In the genomic region with DNA sequence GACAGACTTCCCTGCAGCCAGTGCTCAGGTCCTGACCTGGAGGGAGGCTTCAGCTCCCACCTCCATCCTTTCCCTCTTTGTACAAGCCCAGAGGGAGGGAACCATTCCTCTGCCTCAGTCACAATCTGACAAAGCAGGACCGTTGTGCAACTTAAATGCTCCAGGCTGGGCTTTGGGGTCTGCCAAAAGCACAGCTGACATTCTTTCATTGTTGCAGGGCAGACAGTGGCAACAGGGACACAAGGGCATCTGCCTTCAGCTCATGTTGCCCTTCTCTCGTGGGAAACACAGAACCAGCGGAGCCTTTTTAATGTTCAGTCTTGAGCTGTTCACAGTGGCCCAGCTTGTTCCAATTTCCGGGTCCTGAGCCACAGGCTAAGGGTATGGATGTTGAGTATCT, we compare ENCODE assay signal across 16 cellular contexts.
DNase-seq lines count a peak whose midpoint lies in the region; ATAC-seq, FAIRE-seq and TF ChIP-seq lines count a peak whose summit lies in the region.
"Had no signal": no experiment of that assay in that cellular context is flagged by ENCODE, and none has a peak within 500 bp of the region (broad histone marks: within the 10 kb centered on the region; RNA-seq: fewer than 3 reads in every experiment).

No MANE protein-coding gene starts in this region.

- TF ChIP-seq POLR2A in IMR-90 (IDR thresholded peaks at IDR 0.05; ENCODE audit: low read depth, low read length): no peak
- TF ChIP-seq POLR2A in H1 (IDR thresholded peaks at IDR 0.05; ENCODE audit: control extremely low read depth in 1 of 2, low read depth in 2 of 2, low read length in 2 of 2): no peak
- no peak for TF ChIP-seq POLR2A in gastrocnemius medialis (IDR thresholded peaks at IDR 0.05)

- H4K5ac ChIP-seq in IMR-90 (ENCODE audit: low read depth, low read length) (no peak overlapping the region), H1 (ENCODE audit: insufficient read length, low read depth, low read length) (no peak overlapping the region)

- DNase-seq in IMR-90: no peak
- DNase-seq in H1 (ENCODE audit: low read depth in 1 of 2, low spot score in 2 of 2): no peak
- no peak for DNase-seq in neuronal stem cell (ENCODE audit: low spot score)
- no peak for DNase-seq in upper lobe of right lung
- DNase-seq in stimulated activated CD4-positive, alpha-beta T cell treated with anti-CD3 and anti-CD28 coated beads, Interleukin-4, amount 100 ng/mL, for 4 hours: no peak
- DNase-seq in gastrocnemius medialis: no peak
- no peak for DNase-seq in NCI-H146 treated with DMSO at 0.1 percent for 48 hours (lab: John Stamatoyannopoulos, UW; ENCODE audit: unreplicated experiment)
- DNase-seq: ACHN; CD4-positive, CD25-positive, alpha-beta regulatory T cell; DMS53; GF-D8; GM23248; H7 had no signal

- H3K9me3 ChIP-seq in IMR-90 (ENCODE audit: control insufficient read depth, insufficient read depth, low read length) (no peaks in the 10 kb centered on the region), H1 (ENCODE audit: insufficient read depth in 2 of 2, low read depth in 1 of 2, low read length in 1 of 2) (no peaks in the 10 kb centered on the region), neuronal stem cell (replicated peaks in 1 of 2; ENCODE audit: control insufficient read depth in 2 of 2, insufficient read depth in 1 of 2, low read depth in 1 of 2, low read length in 2 of 2) (no peaks in the 10 kb centered on the region), upper lobe of right lung (no peaks in the 10 kb centered on the region), gastrocnemius medialis (no peaks in the 10 kb centered on the region)
- H3K9me3 ChIP-seq: BLaER1 treated with 17β-estradiol and CSF1 and Interleukin-3, amounts not matched to agents 10 nM and 100 nM had no signal

- POLR2A ChIA-PET in IMR-90 (lab: Charles Lee; ENCODE audit: unreplicated experiment) (no interaction called here), H1 (lab: Charles Lee; ENCODE audit: partially characterized antibody) (no interaction called here)

- H3K4me2 ChIP-seq in IMR-90 (ENCODE audit: low read depth, low read length) (no peak overlapping the region), H1 (ENCODE audit: insufficient read depth in 1 of 2, low read depth in 2 of 2, low read length in 2 of 2) (no peak overlapping the region), neuronal stem cell (ENCODE audit: insufficient read depth, low read length, poor library complexity, severe bottlenecking) (no peak overlapping the region)

- TF ChIP-seq RAD21 in IMR-90 (IDR thresholded peaks at IDR 0.05; ENCODE audit: low read length) (no peak), H1 (IDR thresholded peaks at IDR 0.05 in 1 of 2, conservative IDR thresholded peaks at IDR 0.05 in 1 of 2; ENCODE audit: low read depth in 2 of 2, low read length in 2 of 2) (no peak)

- H2BK12ac ChIP-seq in H1 (ENCODE audit: low read depth, low read length) (no peak overlapping the region), neuronal stem cell (ENCODE audit: low read length) (no peak overlapping the region)

- ATAC-seq in IMR-90 (ENCODE audit: low read depth) (no peak), upper lobe of right lung (peak; percentile 38), gastrocnemius medialis (no peak)

- H3K27ac ChIP-seq in IMR-90 (ENCODE audit: insufficient read depth, low read length) (no peak overlapping the region), H1 (ENCODE audit: low read depth, low read length) (no peak overlapping the region), neuronal stem cell (replicated peaks; ENCODE audit: low read length) (no peak overlapping the region), upper lobe of right lung (no peak overlapping the region), gastrocnemius medialis (no peak overlapping the region)
- H3K27ac ChIP-seq: BLaER1 treated with 17β-estradiol and CSF1 and Interleukin-3, amounts not matched to agents 10 nM and 100 nM; GM23248; HL-60 had no signal

- no peaks in the 10 kb centered on the region for H3K23me2 ChIP-seq in H1 (ENCODE audit: low read depth, low read length)

- no peak overlapping the region for H3K23ac ChIP-seq in IMR-90 (ENCODE audit: low read depth, low read length)
- H3K23ac ChIP-seq in H1 (ENCODE audit: insufficient read length): no peak overlapping the region
- no peak overlapping the region for H3K23ac ChIP-seq in neuronal stem cell (ENCODE audit: low read depth, low read length, poor library complexity)

- H3K4me1 ChIP-seq in IMR-90 (ENCODE audit: control insufficient read depth, insufficient read depth, low read length) (peaks cover 8% of the 10 kb centered on the region), H1 (replicated peaks in 1 of 4; ENCODE audit: control insufficient read depth in 3 of 4, insufficient read depth in 4 of 4, low read length in 3 of 4) (peaks cover 0 to 6% (median 3%) of the 10 kb centered on the region in 4 experiments; a peak in 2 of 7 replicates), neuronal stem cell (ENCODE audit: control insufficient read depth in 2 of 2, insufficient read depth in 1 of 2, low read depth in 1 of 2, low read length in 2 of 2) (peaks cover 18 to 26% of the 10 kb centered on the region in 2 donors), upper lobe of right lung (no peaks in the 10 kb centered on the region), gastrocnemius medialis (no peaks in the 10 kb centered on the region)

- intact Hi-C loops in IMR-90 (cut with micrococcal nuclease) (no loop called here), upper lobe of right lung (cut with DNase I) (no loop called here), gastrocnemius medialis (cut with DNase I; ENCODE audit: low total_unique reads) (no loop called here)

- FAIRE-seq in H1 (lab: Jason Lieb, UNC): no peak
- FAIRE-seq: GM18507 had no signal

- H2AFZ ChIP-seq in IMR-90 (replicated peaks; ENCODE audit: low read length, poor library complexity) (no peak overlapping the region), H1 (ENCODE audit: low read length) (no peak overlapping the region), neuronal stem cell (ENCODE audit: low read length) (no peak overlapping the region)
- H2AFZ ChIP-seq: GM23248 had no signal

- WGBS in IMR-90 (ENCODE audit: extremely low coverage in 2 of 2, insufficient read length in 1 of 2), 2 experiments: 85% methylated on average over 4 of the region's 4 CpGs; no CpG with 5 or more reads in 1 of the 2 experiments
- WGBS in H1 (ENCODE audit: extremely low coverage in 1 of 2, insufficient coverage in 1 of 2, insufficient read length in 1 of 2, insufficient replicate concordance in 2 of 2, low coverage in 1 of 2, low lambda C conversion rate in 2 of 2, missing lambda C conversion rate in 1 of 2), 2 experiments: 94% methylated on average over 4 of the region's 4 CpGs; no CpG with 5 or more reads in 1 of the 2 experiments
- no CpG with 5 or more reads among the region's 4 CpGs for WGBS in neuronal stem cell (ENCODE audit: extremely low coverage in 2 of 2, insufficient read length in 2 of 2, insufficient replicate concordance in 1 of 2), 2 donors

- CTCF ChIA-PET in IMR-90 (lab: Yijun Ruan, JAX): no interaction called here
- CTCF ChIA-PET in H1 (lab: Charles Lee; ENCODE audit: partially characterized antibody): interaction anchor here (0.6 to 2.5 kb wide), 5 partner anchors 13 to 302 kb away, joined by 3 to 5 read pairs (median 3); no protein-coding TSS in a partner anchor

- no peak overlapping the region for H4K91ac ChIP-seq in IMR-90 (ENCODE audit: insufficient read depth, low read depth, low read length)
- no peak overlapping the region for H4K91ac ChIP-seq in H1 (replicated peaks; ENCODE audit: insufficient read length, low read length)
- no peak overlapping the region for H4K91ac ChIP-seq in neuronal stem cell (ENCODE audit: low read depth, low read length, poor library complexity)

- H2AK9ac ChIP-seq in IMR-90 (replicated peaks; ENCODE audit: low read depth, low read length, poor library complexity): peak overlapping the region; percentile 47

- H3K27me3 ChIP-seq in IMR-90 (ENCODE audit: control insufficient read depth, insufficient read depth, low read length) (no peaks in the 10 kb centered on the region), H1 (replicated peaks in 1 of 4; ENCODE audit: control insufficient read depth in 3 of 4, extremely low read depth in 1 of 4, insufficient read depth in 3 of 4, low read length in 3 of 4) (peaks cover 0 to 2% (median 0%) of the 10 kb centered on the region in 4 experiments; a peak in 1 of 7 replicates), neuronal stem cell (ENCODE audit: control insufficient read depth in 3 of 3, insufficient read depth in 3 of 3, low read depth in 1 of 3, low read length in 3 of 3) (no peaks in the 10 kb centered on the region), upper lobe of right lung (no peaks in the 10 kb centered on the region), gastrocnemius medialis (no peaks in the 10 kb centered on the region)
- H3K27me3 ChIP-seq: BLaER1 treated with 17β-estradiol and CSF1 and Interleukin-3, amounts not matched to agents 10 nM and 100 nM had no signal

- no peaks in the 10 kb centered on the region for H3K79me2 ChIP-seq in H1 (ENCODE audit: control insufficient read depth in 1 of 2, insufficient read depth in 2 of 2, low read length in 2 of 2)

- no peaks in the 10 kb centered on the region for H3K79me1 ChIP-seq in IMR-90 (ENCODE audit: low read depth in 1 of 2, low read length in 2 of 2)
- no peaks in the 10 kb centered on the region for H3K79me1 ChIP-seq in H1 (ENCODE audit: low read depth, low read length)
- H3K79me1 ChIP-seq in neuronal stem cell (ENCODE audit: low read depth, low read length): no peaks in the 10 kb centered on the region

- no peak overlapping the region for H3K4me3 ChIP-seq in IMR-90 (ENCODE audit: insufficient read depth, low read depth, low read length)
- H3K4me3 ChIP-seq in H1 (ENCODE audit: extremely low read depth in 1 of 4, insufficient read depth in 2 of 4, low read depth in 3 of 4, low read length in 4 of 4): no peak overlapping the region
- H3K4me3 ChIP-seq in neuronal stem cell (ENCODE audit: low read length in 2 of 2): no peak overlapping the region
- H3K4me3 ChIP-seq in upper lobe of right lung: no peak overlapping the region
- H3K4me3 ChIP-seq in gastrocnemius medialis: no peak overlapping the region
- H3K4me3 ChIP-seq: BLaER1 treated with 17β-estradiol and CSF1 and Interleukin-3, amounts not matched to agents 10 nM and 100 nM; GM23248 had no signal

- H3K18ac ChIP-seq in IMR-90 (ENCODE audit: low read depth, low read length): no peak overlapping the region
- no peak overlapping the region for H3K18ac ChIP-seq in H1 (ENCODE audit: extremely low read depth, low read length)
- peak overlapping the region; percentile 62 for H3K18ac ChIP-seq in neuronal stem cell (ENCODE audit: low read length)

- no peak for TF ChIP-seq EP300 in H1 (IDR thresholded peaks at IDR 0.05; ENCODE audit: borderline replicate concordance in 1 of 2, low read depth in 2 of 2, low read length in 2 of 2)

- H2BK120ac ChIP-seq in IMR-90 (ENCODE audit: low read depth, low read length) (peak overlapping the region; percentile 1), H1 (replicated peaks; ENCODE audit: low read depth, low read length) (no peak overlapping the region), neuronal stem cell (ENCODE audit: low read depth, low read length) (peak overlapping the region; percentile 72)

- TF ChIP-seq CTCF in IMR-90 (conservative IDR thresholded peaks at IDR 0.05; ENCODE audit: low read depth, low read length) (no peak), H1 (IDR thresholded peaks at IDR 0.05; ENCODE audit: control extremely low read depth in 1 of 3, insufficient read depth in 1 of 3, low read depth in 1 of 3, low read length in 3 of 3) (no peak), upper lobe of right lung (IDR thresholded peaks at IDR 0.05) (no peak), gastrocnemius medialis (IDR thresholded peaks at IDR 0.05 in 4 of 5, conservative IDR thresholded peaks at IDR 0.05 in 1 of 5) (no peak)

- H3K14ac ChIP-seq in IMR-90 (replicated peaks; ENCODE audit: low read depth, low read length): 0 out of 2 replicates have a peak overlapping the region, but pooled peaks have one; percentile 18
- H3K14ac ChIP-seq in H1 (ENCODE audit: insufficient read length): no peak overlapping the region
- H3K14ac ChIP-seq in neuronal stem cell (ENCODE audit: low read length): no peak overlapping the region

- H3K56ac ChIP-seq in IMR-90 (ENCODE audit: extremely low read depth, insufficient read depth, low read length) (no peak overlapping the region), H1 (replicated peaks; ENCODE audit: insufficient read length, low read depth, low read length) (no peak overlapping the region)

- peaks cover 6% of the 10 kb centered on the region; the same call in 1 of the 2 replicates for H3K9me1 ChIP-seq in IMR-90 (ENCODE audit: insufficient read depth, low read length)

- H3K9ac ChIP-seq in IMR-90 (ENCODE audit: low read depth, low read length): no peak overlapping the region
- H3K9ac ChIP-seq in H1 (replicated peaks in 1 of 4; ENCODE audit: extremely low read depth in 1 of 4, low read depth in 3 of 4, low read length in 3 of 4): no peak overlapping the region
- H3K9ac ChIP-seq in neuronal stem cell (ENCODE audit: low read depth, low read length, poor library complexity): no peak overlapping the region
- H3K9ac ChIP-seq: BLaER1 treated with 17β-estradiol and CSF1 and Interleukin-3, amounts not matched to agents 10 nM and 100 nM; GM23248 had no signal

- H4K20me1 ChIP-seq in IMR-90 (ENCODE audit: insufficient read depth, low read length): no peaks in the 10 kb centered on the region
- H4K20me1 ChIP-seq in H1 (replicated peaks in 1 of 2; ENCODE audit: control insufficient read depth in 1 of 2, insufficient read depth in 2 of 2, low read length in 2 of 2): no peaks in the 10 kb centered on the region
- H4K20me1 ChIP-seq: BLaER1 treated with 17β-estradiol and CSF1 and Interleukin-3, amounts not matched to agents 10 nM and 100 nM had no signal

- H4K8ac ChIP-seq in IMR-90 (ENCODE audit: low read depth in 2 of 2, low read length in 2 of 2) (no peak overlapping the region), H1 (ENCODE audit: extremely low read depth, insufficient read depth, low read length) (no peak overlapping the region), neuronal stem cell (ENCODE audit: low read depth, low read length) (no peak overlapping the region)

- H2AK5ac ChIP-seq in IMR-90 (ENCODE audit: low read depth, low read length) (no peak overlapping the region), H1 (ENCODE audit: low read depth, low read length) (no peak overlapping the region), neuronal stem cell (ENCODE audit: low read depth, low read length) (peak overlapping the region; percentile 57)

- H3K4ac ChIP-seq in IMR-90 (ENCODE audit: low read depth, low read length): peak overlapping the region; percentile 24; the same call in 1 of the 2 replicates
- no peak overlapping the region for H3K4ac ChIP-seq in H1 (replicated peaks; ENCODE audit: insufficient read length, low read depth, low read length)
- no peak overlapping the region for H3K4ac ChIP-seq in neuronal stem cell (ENCODE audit: low read length)

- H2BK5ac ChIP-seq in IMR-90 (ENCODE audit: low read depth, low read length, poor library complexity, severe bottlenecking) (no peak overlapping the region), H1 (ENCODE audit: low read depth, low read length) (no peak overlapping the region), neuronal stem cell (ENCODE audit: low read length) (no peak overlapping the region)

- in situ Hi-C loops in IMR-90 (cut with MboI; ENCODE audit: low sequenced_read_pairs): no loop called here
- in situ Hi-C loops in gastrocnemius medialis (cut with MboI; ENCODE audit: low sequenced_read_pairs in 4 of 4): no loop called here

- dilution Hi-C loops in IMR-90 (cut with HindIII; ENCODE audit: low sequenced_read_pairs, unreplicated experiment): no loop called here

- H2BK15ac ChIP-seq in IMR-90 (ENCODE audit: low read depth, low read length): peak overlapping the region; percentile 12; the same call in 2 of the 3 replicates
- H2BK15ac ChIP-seq in H1 (ENCODE audit: low read length): no peak overlapping the region
- H2BK15ac ChIP-seq in neuronal stem cell (ENCODE audit: low read length): peak overlapping the region; percentile 51

- H3K36me3 ChIP-seq in IMR-90 (ENCODE audit: control insufficient read depth, insufficient read depth, low read length): no peaks in the 10 kb centered on the region
- H3K36me3 ChIP-seq in H1 (ENCODE audit: control insufficient read depth in 2 of 4, insufficient read depth in 4 of 4, low read length in 3 of 4): no peaks in the 10 kb centered on the region
- H3K36me3 ChIP-seq in neuronal stem cell (replicated peaks in 1 of 2; ENCODE audit: control insufficient read depth in 2 of 2, insufficient read depth in 2 of 2, low read length in 2 of 2): no peaks in the 10 kb centered on the region
- H3K36me3 ChIP-seq in upper lobe of right lung: no peaks in the 10 kb centered on the region
- no peaks in the 10 kb centered on the region for H3K36me3 ChIP-seq in gastrocnemius medialis
- H3K36me3 ChIP-seq: BLaER1 treated with 17β-estradiol and CSF1 and Interleukin-3, amounts not matched to agents 10 nM and 100 nM had no signal

- 0 out of 2 replicates have a peak overlapping the region, but pooled peaks have one; percentile 0 for H2BK20ac ChIP-seq in IMR-90 (ENCODE audit: low read depth, low read length)
- H2BK20ac ChIP-seq in H1 (ENCODE audit: low read length): peak overlapping the region; percentile 18; the same call in 1 of the 2 replicates

- no TSS peak for BruUV-seq in IMR-90 (replicated peaks; lab: Mats Ljungman, UMichigan)
